In the genomic region with DNA sequence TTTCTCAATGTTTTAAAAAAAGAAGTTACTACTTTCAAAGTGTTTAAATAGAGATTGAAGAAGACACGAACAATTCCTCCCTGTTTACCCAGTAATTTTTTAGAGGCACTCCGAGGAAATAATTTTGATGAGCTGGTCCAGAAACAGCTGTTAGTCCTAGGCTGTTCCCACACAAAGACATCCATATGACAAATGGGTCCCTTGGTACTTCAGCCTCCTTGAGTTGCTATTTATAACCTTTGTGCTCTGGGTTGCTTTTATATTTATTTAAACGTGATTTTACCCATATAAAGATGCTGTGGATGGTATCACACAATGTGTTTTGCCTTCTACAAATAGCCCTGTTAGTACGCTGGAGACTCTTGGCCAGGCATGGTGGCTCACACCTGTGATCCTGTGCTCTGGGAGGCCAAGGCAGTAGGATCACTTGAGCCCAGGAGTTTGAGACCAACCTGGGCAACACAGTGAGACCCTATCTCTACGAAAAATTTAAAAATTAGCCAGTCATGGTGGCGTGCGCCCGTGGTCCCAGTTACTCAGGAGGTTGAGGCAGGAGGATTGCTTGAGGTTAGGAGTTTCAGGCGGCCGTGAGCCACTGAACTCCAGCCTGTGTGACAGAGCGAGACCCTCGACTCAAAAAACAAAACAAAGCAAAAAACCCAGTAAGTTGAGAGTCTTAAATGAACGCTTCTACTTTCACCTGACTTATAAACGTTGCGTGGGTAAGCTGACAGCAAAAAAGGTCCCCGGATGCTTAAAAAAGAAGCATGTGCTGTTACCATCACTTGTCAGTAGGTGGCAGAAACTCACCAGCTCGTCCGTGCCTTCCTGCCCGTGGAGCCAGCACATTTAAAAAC, we compare ENCODE assay signal across 1 cellular context.
TF ChIP-seq lines count a peak whose summit lies in the region.

No MANE protein-coding gene starts in this region.

TF ChIP-seq in HepG2, 621 proteins besides CTCF, POLR2A, EP300 and RAD21 (continued from another document):
- 0 out of 2 replicates have a peak, but pooled peaks have one; percentile 59 for TF ChIP-seq ZNF512B (CRISPR knock-in tag; IDR thresholded peaks at IDR 0.05; ENCODE audit: borderline replicate concordance)
- TF ChIP-seq NFE2L2 (IDR thresholded peaks at IDR 0.05; ENCODE audit: low read length) = peak; percentile 38; the same call in 1 of the 2 replicates
- TF ChIP-seq IKZF4 (CRISPR knock-in tag; IDR thresholded peaks at IDR 0.05; ENCODE audit: borderline replicate concordance, low read depth, not compliant biosample characterization) = peak; percentile 35
- peak; percentile 90 for TF ChIP-seq STAG1 (CRISPR knock-in tag; IDR thresholded peaks at IDR 0.05)
- TF ChIP-seq SMC3 (IDR thresholded peaks at IDR 0.05; ENCODE audit: low read length) = peak; percentile 93
- TF ChIP-seq KLF9 (CRISPR knock-in tag; IDR thresholded peaks at IDR 0.05; ENCODE audit: low read depth) = no peak
- TF ChIP-seq MEIS2 (CRISPR knock-in tag; IDR thresholded peaks at IDR 0.05) = 0 out of 2 replicates have a peak, but pooled peaks have one; percentile 26
TF ChIP-seq in HepG2: peak in this region for 17.
